ENCODE assay signal across 33 cellular contexts in genomic region chr1:245270063-245270462, GRCh38.
"Had no signal": no experiment of that assay in that cellular context is flagged by ENCODE, and none has a peak within 500 bp of the region (broad histone marks: within the 10 kb centered on the region; RNA-seq: fewer than 3 reads in every experiment).

No MANE protein-coding gene starts in this region.

- H3K4me1 ChIP-seq: adrenal gland, ascending aorta, body of pancreas, breast epithelium had no signal

- H3K27me3 ChIP-seq: adrenal gland, ascending aorta, brain microvascular endothelial cell, breast epithelium, cardiac muscle cell had no signal

- H3K36me3 ChIP-seq: adrenal gland, ascending aorta, brain microvascular endothelial cell, breast epithelium, cardiac muscle cell had no signal

- H3K4me3 ChIP-seq: adrenal gland, ascending aorta, body of pancreas, breast epithelium, cardiac muscle cell had no signal

- H3K9me3 ChIP-seq: adrenal gland, breast epithelium had no signal

- FAIRE-seq: astrocyte, bronchial epithelial cell had no signal

- ATAC-seq: activated naive CD4-positive, alpha-beta T cell treated with anti-CD3 and anti-CD28 coated beads, Interleukin-2, amount 50 U/mL, for 72 hours; activated naive CD8-positive, alpha-beta T cell treated with anti-CD3 and anti-CD28 coated beads, Interleukin-2, amount 50 U/mL, for 24 hours; activated T-cell treated with anti-CD3 and anti-CD28 coated beads, Interleukin-2, amount 50 U/mL, for 4 hours; activated T-cell treated with anti-CD3 and anti-CD28 coated beads, Interleukin-2, amount 50 U/mL, for 72 hours; activated T-helper 17 cell treated with anti-CD3 and anti-CD28 coated beads, Interleukin-2, amount 50 U/mL, for 72 hours; body of pancreas had no signal

- H3K27ac ChIP-seq: adrenal gland, ascending aorta, body of pancreas, brain microvascular endothelial cell, breast epithelium, cardiac muscle cell had no signal

- DNase-seq: activated effector memory CD4-positive, alpha-beta T cell treated with anti-CD3 and anti-CD28 coated beads, Interleukin-2, amount 50 U/mL, for 16 hours; activated effector memory CD4-positive, alpha-beta T cell treated with Interleukin-2 at 50 U/mL for 16 hours; activated gamma-delta T cell; activated gamma-delta T cell treated with Interleukin-2 at 50 U/mL for 16 hours; activated naive CD4-positive, alpha-beta T cell; activated naive CD4-positive, alpha-beta T cell treated with anti-CD3 and anti-CD28 coated beads for 36 hours; activated naive CD4-positive, alpha-beta T cell treated with anti-CD3 and anti-CD28 coated beads, Interleukin-2, amount 10 ng/mL, durations not matched to agents 7 days and 5 days; activated naive CD4-positive, alpha-beta T cell treated with anti-CD3 and anti-CD28 coated beads, Interleukin-2, amount 50 U/mL, for 16 hours; activated naive CD4-positive, alpha-beta T cell treated with Interleukin-2 at 50 U/mL for 16 hours; activated naive CD8-positive, alpha-beta T cell treated with anti-CD3 and anti-CD28 coated beads for 36 hours; activated naive CD8-positive, alpha-beta T cell treated with anti-CD3 and anti-CD28 coated beads, Interleukin-2, amount 10 ng/mL, durations not matched to agents 7 days and 5 days; activated naive CD8-positive, alpha-beta T cell treated with anti-CD3 and anti-CD28 coated beads, Interleukin-2, amount 50 U/mL, for 24 hours; activated T-cell treated with anti-CD3 and anti-CD28 coated beads, Interleukin-2, amount 50 U/mL, for 24 hours; activated T-cell treated with anti-CD3 and anti-CD28 coated beads, Interleukin-2, amount 50 U/mL, for 4 hours; activated T-cell treated with anti-CD3 and anti-CD28 coated beads, Interleukin-2, amount 50 U/mL, for 48 hours; activated T-cell treated with anti-CD3 and anti-CD28 coated beads, Interleukin-2, amount 50 U/mL, for 72 hours; adrenal gland; amniotic stem cell; amygdala; anterior cingulate cortex; aorta; body of pancreas; brain microvascular endothelial cell; caudate nucleus; central memory CD4-positive, alpha-beta T cell; cerebellar nuclear complex had no signal
